ENCODE assay signal across 2 cellular contexts in the genomic region with DNA sequence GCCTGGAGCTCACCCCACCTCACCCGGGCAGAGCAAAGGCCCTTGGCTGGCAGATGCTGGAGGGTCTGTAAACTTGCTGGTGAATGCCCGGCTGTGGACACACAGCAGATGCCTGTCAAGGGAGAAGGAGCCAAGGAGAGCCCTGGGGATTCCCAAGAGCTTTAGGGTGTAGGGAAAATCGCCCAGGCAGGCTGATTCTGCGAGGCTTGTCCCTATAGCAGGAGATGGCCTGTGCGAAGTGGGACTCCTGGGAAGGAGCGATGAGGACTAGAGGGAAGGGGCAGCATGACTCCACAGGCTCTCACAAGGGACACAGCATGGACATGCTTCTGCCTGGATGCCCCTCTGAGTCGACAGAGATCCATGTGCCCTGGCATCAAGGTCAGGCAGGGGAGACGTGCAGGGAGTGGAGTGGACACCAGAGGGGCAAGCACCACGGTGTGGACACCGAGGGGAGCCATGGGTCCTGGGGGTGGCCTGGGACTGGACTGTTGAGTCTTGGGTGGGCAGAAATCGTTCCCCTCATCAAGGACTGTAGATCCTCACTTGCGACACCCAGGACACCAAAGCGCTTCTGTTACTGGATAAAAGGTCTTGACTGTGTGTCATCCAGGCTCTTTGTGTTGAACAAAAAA.
TF ChIP-seq lines count a peak whose summit lies in the region.

No MANE protein-coding gene starts in this region.

TF ChIP-seq in SK-N-SH, 30 proteins besides CTCF, POLR2A, EP300 and RAD21 (continued from another document):
- no peak for TF ChIP-seq TAF1 (IDR thresholded peaks at IDR 0.05; ENCODE audit: borderline replicate concordance, low read depth, low read length)
- TF ChIP-seq YY1 (IDR thresholded peaks at IDR 0.05; ENCODE audit: low read depth): no peak
- TF ChIP-seq SIN3A (IDR thresholded peaks at IDR 0.05; ENCODE audit: borderline replicate concordance, low read depth, low read length): no peak
- no peak for TF ChIP-seq MXI1 (IDR thresholded peaks at IDR 0.05; ENCODE audit: low read depth, low read length)

TF ChIP-seq in SK-N-SH treated with all-trans-retinoic acid at 6 μM for 48 hours, 23 proteins besides CTCF, POLR2A, EP300 and RAD21 (continued from another document):
- TF ChIP-seq, protein P1, sequence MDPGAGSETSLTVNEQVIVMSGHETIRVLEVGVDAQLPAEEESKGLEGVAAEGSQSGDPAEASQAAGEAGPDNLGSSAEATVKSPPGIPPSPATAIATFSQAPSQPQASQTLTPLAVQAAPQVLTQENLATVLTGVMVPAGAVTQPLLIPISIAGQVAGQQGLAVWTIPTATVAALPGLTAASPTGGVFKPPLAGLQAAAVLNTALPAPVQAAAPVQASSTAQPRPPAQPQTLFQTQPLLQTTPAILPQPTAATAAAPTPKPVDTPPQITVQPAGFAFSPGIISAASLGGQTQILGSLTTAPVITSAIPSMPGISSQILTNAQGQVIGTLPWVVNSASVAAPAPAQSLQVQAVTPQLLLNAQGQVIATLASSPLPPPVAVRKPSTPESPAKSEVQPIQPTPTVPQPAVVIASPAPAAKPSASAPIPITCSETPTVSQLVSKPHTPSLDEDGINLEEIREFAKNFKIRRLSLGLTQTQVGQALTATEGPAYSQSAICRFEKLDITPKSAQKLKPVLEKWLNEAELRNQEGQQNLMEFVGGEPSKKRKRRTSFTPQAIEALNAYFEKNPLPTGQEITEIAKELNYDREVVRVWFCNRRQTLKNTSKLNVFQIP (CRISPR knock-in tag; IDR thresholded peaks at IDR 0.05; ENCODE audit: borderline replicate concordance, low read depth): no peak
- TF ChIP-seq CSDC2 (CRISPR knock-in tag; IDR thresholded peaks at IDR 0.05) (no peak), ISL1 (CRISPR knock-in tag; IDR thresholded peaks at IDR 0.05) (no peak), PPARA (CRISPR knock-in tag; IDR thresholded peaks at IDR 0.05; ENCODE audit: borderline replicate concordance) (no peak), ZC3H10 (CRISPR knock-in tag; IDR thresholded peaks at IDR 0.05) (no peak), ZNF8 (CRISPR knock-in tag; IDR thresholded peaks at IDR 0.05) (no peak), TOX (CRISPR knock-in tag; IDR thresholded peaks at IDR 0.05; ENCODE audit: borderline replicate concordance) (no peak), ZFP30 (CRISPR knock-in tag; IDR thresholded peaks at IDR 0.05) (no peak), SNAI2 (CRISPR knock-in tag; IDR thresholded peaks at IDR 0.05) (no peak), BACH2 (CRISPR knock-in tag; IDR thresholded peaks at IDR 0.05; ENCODE audit: borderline replicate concordance) (no peak), GLIS3 (CRISPR knock-in tag; IDR thresholded peaks at IDR 0.05) (no peak), OSR1 (CRISPR knock-in tag; IDR thresholded peaks at IDR 0.05) (no peak), ZFP3 (CRISPR knock-in tag; IDR thresholded peaks at IDR 0.05) (no peak)
- TF ChIP-seq, protein P2, sequence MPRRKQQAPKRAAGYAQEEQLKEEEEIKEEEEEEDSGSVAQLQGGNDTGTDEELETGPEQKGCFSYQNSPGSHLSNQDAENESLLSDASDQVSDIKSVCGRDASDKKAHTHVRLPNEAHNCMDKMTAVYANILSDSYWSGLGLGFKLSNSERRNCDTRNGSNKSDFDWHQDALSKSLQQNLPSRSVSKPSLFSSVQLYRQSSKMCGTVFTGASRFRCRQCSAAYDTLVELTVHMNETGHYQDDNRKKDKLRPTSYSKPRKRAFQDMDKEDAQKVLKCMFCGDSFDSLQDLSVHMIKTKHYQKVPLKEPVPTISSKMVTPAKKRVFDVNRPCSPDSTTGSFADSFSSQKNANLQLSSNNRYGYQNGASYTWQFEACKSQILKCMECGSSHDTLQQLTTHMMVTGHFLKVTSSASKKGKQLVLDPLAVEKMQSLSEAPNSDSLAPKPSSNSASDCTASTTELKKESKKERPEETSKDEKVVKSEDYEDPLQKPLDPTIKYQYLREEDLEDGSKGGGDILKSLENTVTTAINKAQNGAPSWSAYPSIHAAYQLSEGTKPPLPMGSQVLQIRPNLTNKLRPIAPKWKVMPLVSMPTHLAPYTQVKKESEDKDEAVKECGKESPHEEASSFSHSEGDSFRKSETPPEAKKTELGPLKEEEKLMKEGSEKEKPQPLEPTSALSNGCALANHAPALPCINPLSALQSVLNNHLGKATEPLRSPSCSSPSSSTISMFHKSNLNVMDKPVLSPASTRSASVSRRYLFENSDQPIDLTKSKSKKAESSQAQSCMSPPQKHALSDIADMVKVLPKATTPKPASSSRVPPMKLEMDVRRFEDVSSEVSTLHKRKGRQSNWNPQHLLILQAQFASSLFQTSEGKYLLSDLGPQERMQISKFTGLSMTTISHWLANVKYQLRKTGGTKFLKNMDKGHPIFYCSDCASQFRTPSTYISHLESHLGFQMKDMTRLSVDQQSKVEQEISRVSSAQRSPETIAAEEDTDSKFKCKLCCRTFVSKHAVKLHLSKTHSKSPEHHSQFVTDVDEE (CRISPR knock-in tag; IDR thresholded peaks at IDR 0.05): no peak
- TF ChIP-seq, protein P3, sequence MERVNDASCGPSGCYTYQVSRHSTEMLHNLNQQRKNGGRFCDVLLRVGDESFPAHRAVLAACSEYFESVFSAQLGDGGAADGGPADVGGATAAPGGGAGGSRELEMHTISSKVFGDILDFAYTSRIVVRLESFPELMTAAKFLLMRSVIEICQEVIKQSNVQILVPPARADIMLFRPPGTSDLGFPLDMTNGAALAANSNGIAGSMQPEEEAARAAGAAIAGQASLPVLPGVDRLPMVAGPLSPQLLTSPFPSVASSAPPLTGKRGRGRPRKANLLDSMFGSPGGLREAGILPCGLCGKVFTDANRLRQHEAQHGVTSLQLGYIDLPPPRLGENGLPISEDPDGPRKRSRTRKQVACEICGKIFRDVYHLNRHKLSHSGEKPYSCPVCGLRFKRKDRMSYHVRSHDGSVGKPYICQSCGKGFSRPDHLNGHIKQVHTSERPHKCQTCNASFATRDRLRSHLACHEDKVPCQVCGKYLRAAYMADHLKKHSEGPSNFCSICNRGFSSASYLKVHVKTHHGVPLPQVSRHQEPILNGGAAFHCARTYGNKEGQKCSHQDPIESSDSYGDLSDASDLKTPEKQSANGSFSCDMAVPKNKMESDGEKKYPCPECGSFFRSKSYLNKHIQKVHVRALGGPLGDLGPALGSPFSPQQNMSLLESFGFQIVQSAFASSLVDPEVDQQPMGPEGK (CRISPR knock-in tag; IDR thresholded peaks at IDR 0.05; ENCODE audit: borderline replicate concordance): no peak
- TF ChIP-seq, protein P4, sequence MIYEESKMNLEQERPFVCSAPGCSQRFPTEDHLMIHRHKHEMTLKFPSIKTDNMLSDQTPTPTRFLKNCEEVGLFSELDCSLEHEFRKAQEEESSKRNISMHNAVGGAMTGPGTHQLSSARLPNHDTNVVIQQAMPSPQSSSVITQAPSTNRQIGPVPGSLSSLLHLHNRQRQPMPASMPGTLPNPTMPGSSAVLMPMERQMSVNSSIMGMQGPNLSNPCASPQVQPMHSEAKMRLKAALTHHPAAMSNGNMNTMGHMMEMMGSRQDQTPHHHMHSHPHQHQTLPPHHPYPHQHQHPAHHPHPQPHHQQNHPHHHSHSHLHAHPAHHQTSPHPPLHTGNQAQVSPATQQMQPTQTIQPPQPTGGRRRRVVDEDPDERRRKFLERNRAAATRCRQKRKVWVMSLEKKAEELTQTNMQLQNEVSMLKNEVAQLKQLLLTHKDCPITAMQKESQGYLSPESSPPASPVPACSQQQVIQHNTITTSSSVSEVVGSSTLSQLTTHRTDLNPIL (CRISPR knock-in tag; IDR thresholded peaks at IDR 0.05; ENCODE audit: low read depth): no peak
